Comparison of ENCODE assay signal across 24 cellular contexts in genomic region chr7:71595176-71595575, GRCh38.
"Had no signal": no experiment of that assay in that cellular context is flagged by ENCODE, and none has a peak within 500 bp of the region (broad histone marks: within the 10 kb centered on the region; RNA-seq: fewer than 3 reads in every experiment).

No MANE protein-coding gene starts in this region.

- H3K36me3 ChIP-seq: adrenal gland, brain microvascular endothelial cell, gastrocnemius medialis had no signal

- DNase-seq: activated CD4-positive, alpha-beta memory T cell treated with anti-CD3 and anti-CD28 coated beads, Interleukin-2, amount 10 ng/mL, durations not matched to agents 7 days and 5 days; activated CD4-positive, alpha-beta T cell treated with anti-CD3 and anti-CD28 coated beads for 36 hours; activated CD4-positive, alpha-beta T cell treated with anti-CD3 and anti-CD28 coated beads, Interleukin-2, amount 10 ng/mL, durations not matched to agents 24 days and 14 days; activated CD4-positive, CD25-positive, alpha-beta regulatory T cell; activated CD4-positive, CD25-positive, alpha-beta regulatory T cell treated with anti-CD3 and anti-CD28 coated beads, Interleukin-2, amount 50 U/mL, for 72 hours; activated CD8-positive, alpha-beta memory T cell treated with anti-CD3 and anti-CD28 coated beads, Interleukin-2, amount 50 U/mL, for 48 hours; activated effector memory CD4-positive, alpha-beta T cell treated with Interleukin-2 at 50 U/mL for 16 hours; activated naive CD4-positive, alpha-beta T cell treated with anti-CD3 and anti-CD28 coated beads for 36 hours; activated naive CD8-positive, alpha-beta T cell treated with anti-CD3 and anti-CD28 coated beads for 36 hours; activated naive CD8-positive, alpha-beta T cell treated with anti-CD3 and anti-CD28 coated beads, Interleukin-2, amount 50 U/mL, for 24 hours; activated T-cell treated with anti-CD3 and anti-CD28 coated beads, Interleukin-2, amount 50 U/mL, for 4 hours; amygdala; aorta; dorsolateral prefrontal cortex; effector memory CD4-positive, alpha-beta T cell; erythroblast; foreskin keratinocyte; gastrocnemius medialis; glutamatergic neuron; T-helper 2 cell had no signal

- H3K27ac ChIP-seq: adrenal gland, brain microvascular endothelial cell, coronary artery, dorsolateral prefrontal cortex, esophagus muscularis mucosa, foreskin keratinocyte, gastrocnemius medialis had no signal

- H3K27me3 ChIP-seq: adrenal gland, brain microvascular endothelial cell, dorsolateral prefrontal cortex, esophagus muscularis mucosa, foreskin keratinocyte, gastrocnemius medialis had no signal

- H3K9me3 ChIP-seq: adrenal gland, esophagus muscularis mucosa, gastrocnemius medialis had no signal

- H3K4me3 ChIP-seq: adrenal gland, coronary artery, dorsolateral prefrontal cortex, esophagus muscularis mucosa, gastrocnemius medialis had no signal

- H3K4me1 ChIP-seq: adrenal gland, esophagus muscularis mucosa, foreskin keratinocyte, gastrocnemius medialis had no signal
